Comparison of ENCODE assay signal across 8 cellular contexts in the genomic region with DNA sequence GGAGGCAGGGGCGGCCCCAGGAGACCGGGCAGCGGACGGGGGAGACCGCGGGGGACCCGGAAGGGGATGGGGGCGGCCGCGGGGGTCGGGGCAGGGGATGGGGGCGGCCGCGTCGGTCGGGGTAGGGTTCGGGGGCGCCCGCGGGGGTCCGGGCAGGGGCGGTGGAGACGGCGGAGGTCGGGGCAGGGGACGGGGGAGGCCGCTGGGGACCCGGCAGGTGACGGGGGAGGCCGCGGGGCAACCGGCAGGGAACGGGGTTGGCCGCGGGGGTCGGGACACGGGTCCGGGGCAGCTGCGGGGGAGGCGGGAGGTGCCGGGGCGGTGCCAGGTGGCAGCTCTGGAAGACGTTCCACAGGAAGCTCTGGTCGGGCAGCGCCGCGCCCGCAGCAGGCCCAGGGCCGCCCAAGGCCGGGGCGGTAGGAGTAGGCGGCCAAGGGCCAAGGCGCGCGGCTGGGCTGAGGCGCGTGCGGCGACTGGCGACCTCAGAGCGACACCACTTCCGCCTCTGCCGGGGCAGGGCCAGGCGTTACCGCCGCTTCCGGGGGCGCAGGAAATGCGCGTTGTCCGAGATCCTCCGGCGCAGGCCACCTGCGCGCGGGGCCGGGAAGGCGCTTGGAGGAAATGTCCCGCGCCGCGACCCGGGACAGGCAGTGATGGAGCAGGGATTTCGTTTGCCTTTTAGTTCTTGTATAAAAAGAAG. TPM values are rescaled to one million over a fixed set of nuclear protein-coding genes. Genes with fewer than 3 reads are reported as not detected.
A peak's percentile ranks its signal among the peaks of the same experiment; 100 is the strongest.
DNase-seq lines count a peak whose midpoint lies in the region; ATAC-seq, FAIRE-seq and TF ChIP-seq lines count a peak whose summit lies in the region.
"Not testable (repeated sequence)": the region's sequence is repeated elsewhere in the genome, so short reads cannot be mapped to it uniquely, and the experiment has no call there.

No MANE protein-coding gene starts in this region.

- not testable (repeated sequence) for H3K9me3 Mint-ChIP-seq in activated CD8-positive, alpha-beta T cell treated with anti-CD3 and anti-CD28 coated beads for 36 hours; immature natural killer cell

- peak overlapping the region in 1 of 2 donors; percentile 40 for H3K27ac ChIP-seq in coronary artery
- not testable (repeated sequence) for H3K27ac ChIP-seq in urinary bladder (ENCODE audit: low read depth)

- intact Hi-C loops in activated CD8-positive, alpha-beta T cell treated with anti-CD3 and anti-CD28 coated beads for 36 hours (cut with micrococcal nuclease) = not testable (repeated sequence)

- H3K4me1 ChIP-seq in urinary bladder (ENCODE audit: insufficient read depth) = not testable (repeated sequence)

- CTCF ChIA-PET in activated CD8-positive, alpha-beta T cell treated with anti-CD3 and anti-CD28 coated beads for 36 hours (lab: Charles Lee) = not testable (repeated sequence)

- H3K27me3 Mint-ChIP-seq in activated CD8-positive, alpha-beta T cell treated with anti-CD3 and anti-CD28 coated beads for 36 hours; immature natural killer cell (ENCODE audit: low read depth in 3 of 3): not testable (repeated sequence)

- H3K4me3 ChIP-seq in coronary artery (peak overlapping the region; percentile 60), skeletal muscle cell (ENCODE audit: low read depth, low read length) (peak overlapping the region; percentile 42), urinary bladder (ENCODE audit: low read depth, low read length) (peak overlapping the region; percentile 31)

- H3K4me1 Mint-ChIP-seq in activated CD8-positive, alpha-beta T cell treated with anti-CD3 and anti-CD28 coated beads for 36 hours (ENCODE audit: low read depth) = peaks cover 41% of the 10 kb centered on the region
- H3K4me1 Mint-ChIP-seq in immature natural killer cell = peaks cover 13 to 20% of the 10 kb centered on the region in 2 donors

- DNase-seq in GM18507 (ENCODE audit: extremely low spot score, insufficient read length, low read depth) (peak; percentile 67), LHCN-M2 (ENCODE audit: low read depth) (peak; percentile 64), immature natural killer cell (peak; percentile 82 to 85 (median 84)), skeletal muscle cell (ENCODE audit: low read depth) (peak; percentile 4)
- DNase-seq in activated CD8-positive, alpha-beta T cell treated with anti-CD3 and anti-CD28 coated beads for 36 hours = peak; percentile 85
- DNase-seq in coronary artery (ENCODE audit: low spot score) = not testable (repeated sequence)

- H3K4me3 Mint-ChIP-seq in activated CD8-positive, alpha-beta T cell treated with anti-CD3 and anti-CD28 coated beads for 36 hours = peak overlapping the region; percentile 75
- H3K4me3 Mint-ChIP-seq in immature natural killer cell = peak overlapping the region; percentile 62 to 86 (median 76)

- not testable (repeated sequence) for H3K36me3 ChIP-seq in urinary bladder (ENCODE audit: insufficient read depth)

- POLR2A ChIA-PET in activated CD8-positive, alpha-beta T cell treated with anti-CD3 and anti-CD28 coated beads for 36 hours (lab: Charles Lee) = not testable (repeated sequence)

- WGBS in urinary bladder = under 1% methylated on average over 42 of the region's 84 CpGs

- TF ChIP-seq CTCF in activated CD8-positive, alpha-beta T cell treated with anti-CD3 and anti-CD28 coated beads for 36 hours (IDR thresholded peaks at IDR 0.05); coronary artery (IDR thresholded peaks at IDR 0.05): not testable (repeated sequence)

- peak; percentile 95 for ATAC-seq in HG02588 (IDR thresholded peaks at IDR 0.05; ENCODE audit: unreplicated experiment)
- ATAC-seq in activated CD8-positive, alpha-beta T cell treated with anti-CD3 and anti-CD28 coated beads for 36 hours = peak; percentile 89

- H3K27ac Mint-ChIP-seq in activated CD8-positive, alpha-beta T cell treated with anti-CD3 and anti-CD28 coated beads for 36 hours = peak overlapping the region; percentile 84
- H3K27ac Mint-ChIP-seq in immature natural killer cell = peak overlapping the region in 2 of 6 donors; percentile 75 to 82

- FAIRE-seq in GM18507 (lab: Jason Lieb, UNC) = not testable (repeated sequence)

- peaks cover 15% of the 10 kb centered on the region for H3K36me3 Mint-ChIP-seq in activated CD8-positive, alpha-beta T cell treated with anti-CD3 and anti-CD28 coated beads for 36 hours (ENCODE audit: low read depth)
- not testable (repeated sequence) for H3K36me3 Mint-ChIP-seq in immature natural killer cell

RNA-seq across cellular contexts. Expression of gene TNK2, which starts 45.9 kb away (rescaled TPM):
- total RNA-seq in LHCN-M2 (2014; rRNA removed) (8.6 and 10.7 TPM in 2 replicates), urinary bladder (8.7 TPM)
- 36.8 TPM for polyA plus RNA-seq in LHCN-M2 (2012)
- total RNA-seq in activated CD8-positive, alpha-beta T cell treated with anti-CD3 and anti-CD28 coated beads for 36 hours = 10 to 100 TPM; 41.9 to 43.0 TPM
- polyA plus RNA-seq in immature natural killer cell (1 to 10 TPM; 1.4 to 4.9 (median 1.6) TPM), urinary bladder (38.3 TPM)
